Comparison of ENCODE assay signal across 8 cellular contexts in the genomic region with DNA sequence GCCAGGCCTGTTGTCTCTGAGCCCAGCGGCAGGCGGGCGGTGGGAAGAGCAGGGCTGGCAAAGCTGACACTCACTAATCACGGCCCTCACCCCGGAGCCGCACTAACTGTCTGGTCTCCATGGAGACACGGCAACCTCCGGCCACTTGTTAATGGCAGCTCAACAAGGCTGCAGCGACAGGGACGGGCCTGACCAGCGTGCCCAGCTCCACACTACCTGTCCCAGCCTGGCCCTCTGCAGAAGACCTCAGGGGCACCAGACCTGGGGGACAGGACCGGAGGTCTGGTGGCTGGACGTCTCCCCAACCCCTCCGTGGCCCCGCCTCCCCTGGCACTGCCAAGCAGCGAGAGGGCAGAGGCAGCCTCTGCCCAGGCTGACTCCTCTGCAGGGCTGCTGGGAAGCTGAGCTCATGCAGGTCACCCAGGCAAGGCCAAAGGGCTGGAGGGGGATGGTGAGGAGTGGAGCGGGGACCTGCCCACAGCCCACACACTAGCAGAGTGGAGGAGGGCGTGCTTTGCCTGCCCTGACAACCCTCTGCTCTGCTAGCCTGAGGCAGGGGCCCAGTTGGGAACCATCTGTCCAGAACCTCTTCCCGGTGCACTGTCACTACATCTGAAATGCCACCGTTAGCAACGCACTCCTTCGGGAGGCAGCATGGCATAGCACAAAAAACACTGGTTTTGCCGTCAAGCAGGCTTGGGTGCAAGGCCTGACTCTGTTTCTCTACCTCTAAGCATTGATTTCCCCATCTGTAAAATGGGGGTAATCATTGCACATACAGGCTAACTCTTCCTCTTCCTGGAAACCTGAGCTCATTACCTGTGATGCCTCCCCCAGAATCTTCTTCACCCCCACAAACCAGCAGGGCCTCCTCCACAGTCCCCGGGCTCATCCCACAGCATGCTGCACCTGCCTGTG. TPM values are rescaled to one million over a fixed set of nuclear protein-coding genes. Genes with fewer than 3 reads are reported as not detected.
A peak's percentile ranks its signal among the peaks of the same experiment; 100 is the strongest.
DNase-seq lines count a peak whose midpoint lies in the region; ATAC-seq lines count a peak whose summit lies in the region.

No MANE protein-coding gene starts in this region.

- H3K9me3 Mint-ChIP-seq in CD8-positive, alpha-beta memory T cell: no peaks in the 10 kb centered on the region

- no peak overlapping the region for H3K4me3 Mint-ChIP-seq in CD8-positive, alpha-beta memory T cell

- no peaks in the 10 kb centered on the region for H3K36me3 ChIP-seq in CD8-positive, alpha-beta memory T cell (ENCODE audit: insufficient read depth, low read length)
- H3K36me3 ChIP-seq in esophagus (ENCODE audit: control insufficient read depth in 2 of 2, insufficient read depth in 2 of 2, low read length in 1 of 2): no peaks in the 10 kb centered on the region
- no peaks in the 10 kb centered on the region for H3K36me3 ChIP-seq in neuron (ENCODE audit: insufficient read depth, low read length)

- no peak for ATAC-seq in HG03108 (IDR thresholded peaks at IDR 0.05; ENCODE audit: unreplicated experiment)
- ATAC-seq in HG02642 (IDR thresholded peaks at IDR 0.05; ENCODE audit: poor library complexity, unreplicated experiment): no peak

- H3K4me1 ChIP-seq in CD8-positive, alpha-beta memory T cell (ENCODE audit: insufficient read depth, low read length): peaks cover 54% of the 10 kb centered on the region
- H3K4me1 ChIP-seq in esophagus (ENCODE audit: control insufficient read depth in 2 of 2, insufficient read depth in 2 of 2, low read length in 1 of 2) (peaks cover 32 to 51% of the 10 kb centered on the region in 2 donors), neuron (ENCODE audit: insufficient read depth, low read length) (peaks cover 67% of the 10 kb centered on the region)

- DNase-seq in CD8-positive, alpha-beta memory T cell: no peak
- peak; percentile 89 for DNase-seq in NCI-H2227 treated with DMSO at 0.1 percent for 48 hours (lab: John Stamatoyannopoulos, UW)
- DNase-seq in activated CD4-positive, alpha-beta T cell treated with anti-CD3 and anti-CD28 coated beads, Interleukin-2, amount 50 U/mL, for 48 hours: no peak
- no peak for DNase-seq in stimulated activated CD4-positive, alpha-beta T cell treated with anti-CD3 and anti-CD28 coated beads, Interleukin-2, amount 100 ng/mL, for 24 hours

- POLR2A ChIA-PET in CD8-positive, alpha-beta memory T cell (lab: Charles Lee): interaction anchor here (1.0 kb wide), 1 partner anchor 84 kb away, joined by 3 read pairs; no protein-coding TSS in a partner anchor

- H3K4me1 Mint-ChIP-seq in CD8-positive, alpha-beta memory T cell: peaks cover 39 to 48% (median 46%) of the 10 kb centered on the region in 3 donors

- H3K4me3 ChIP-seq in CD8-positive, alpha-beta memory T cell (ENCODE audit: low read length): no peak overlapping the region
- H3K4me3 ChIP-seq in esophagus (ENCODE audit: low read depth in 1 of 2, low read length in 2 of 2) (no peak overlapping the region), neuron (ENCODE audit: low read length) (peak overlapping the region; percentile 29)

- H3K9me3 ChIP-seq in CD8-positive, alpha-beta memory T cell (ENCODE audit: low read length): no peaks in the 10 kb centered on the region
- no peaks in the 10 kb centered on the region for H3K9me3 ChIP-seq in esophagus (ENCODE audit: control insufficient read depth in 2 of 2, insufficient read depth in 1 of 2, low read depth in 1 of 2, low read length in 1 of 2)
- H3K9me3 ChIP-seq in neuron (ENCODE audit: low read length): no peaks in the 10 kb centered on the region

- peaks cover 0 to 4% (median 0%) of the 10 kb centered on the region in 3 donors for H3K36me3 Mint-ChIP-seq in CD8-positive, alpha-beta memory T cell

- H3K27me3 Mint-ChIP-seq in CD8-positive, alpha-beta memory T cell: no peaks in the 10 kb centered on the region

- no peaks in the 10 kb centered on the region for H3K27me3 ChIP-seq in CD8-positive, alpha-beta memory T cell (ENCODE audit: insufficient read depth, low read length, poor library complexity, severe bottlenecking)
- H3K27me3 ChIP-seq in esophagus (ENCODE audit: control insufficient read depth in 1 of 2, insufficient read depth in 2 of 2, low read length in 2 of 2): no peaks in the 10 kb centered on the region
- no peaks in the 10 kb centered on the region for H3K27me3 ChIP-seq in neuron (ENCODE audit: insufficient read depth, low read length)

- H2AFZ ChIP-seq in neuron (ENCODE audit: low read depth, low read length): peak overlapping the region; percentile 50

- CTCF ChIA-PET in CD8-positive, alpha-beta memory T cell (lab: Charles Lee): no interaction called here

- 45 to 53% methylated on average over 24 of the region's 24 CpGs for WGBS in esophagus, 2 donors

- H3K27ac Mint-ChIP-seq in CD8-positive, alpha-beta memory T cell: peak overlapping the region; percentile 18 to 96 (median 70)

- H3K27ac ChIP-seq in CD8-positive, alpha-beta memory T cell (ENCODE audit: low read depth, low read length): no peak overlapping the region
- peak overlapping the region; percentile 96 to 97 for H3K27ac ChIP-seq in esophagus (ENCODE audit: low read depth in 2 of 2, low read length in 1 of 2)

RNA-seq across cellular contexts. Expression of a gene that starts 29.6 kb away (rescaled TPM):
- 100 to 1,000 TPM; 120 to 128 TPM for total RNA-seq in CD8-positive, alpha-beta memory T cell
- 64.1 TPM for polyA plus RNA-seq in CD8-positive, alpha-beta memory T cell
- 10 to 100 TPM; 47.8 TPM for polyA plus RNA-seq in esophagus
